Comparison of ENCODE assay signal across 8 cellular contexts in the genomic region with DNA sequence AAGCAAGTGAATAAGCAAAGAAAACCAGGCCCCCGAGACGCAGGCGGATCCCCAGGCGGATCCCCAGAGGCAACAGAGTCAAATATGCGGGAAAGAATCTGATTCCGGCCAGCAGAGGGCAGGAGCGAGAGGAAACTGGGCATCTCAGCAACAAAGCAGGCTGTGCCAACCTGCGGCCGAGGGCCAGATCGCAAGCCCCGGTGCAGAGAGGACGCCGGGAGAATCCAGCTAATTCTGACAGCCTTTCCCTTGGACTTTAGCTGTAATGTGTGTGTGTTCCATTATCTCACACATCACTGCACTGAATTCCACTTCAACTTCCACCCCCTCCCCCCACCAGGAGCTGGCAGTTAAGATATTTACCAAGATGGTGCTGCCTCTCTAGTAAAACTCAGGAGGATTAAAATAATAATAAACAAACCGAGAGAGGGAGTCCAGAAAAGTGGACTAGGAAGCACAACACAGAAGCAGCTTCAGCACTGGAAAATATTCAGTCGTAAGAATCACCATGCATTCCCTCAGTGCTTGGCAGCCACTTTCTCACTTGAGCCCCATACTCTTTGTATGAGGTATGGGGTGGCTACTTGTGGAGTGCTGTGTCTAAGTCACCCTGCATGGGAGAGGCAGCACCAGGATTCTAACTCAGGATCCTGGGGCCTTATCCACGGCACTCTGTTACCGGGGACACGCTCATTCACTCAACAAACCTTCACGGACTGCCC.
A peak's percentile ranks its signal among the peaks of the same experiment; 100 is the strongest.
DNase-seq lines count a peak whose midpoint lies in the region; ATAC-seq and TF ChIP-seq lines count a peak whose summit lies in the region.

No MANE protein-coding gene starts in this region.

- H3K27ac Mint-ChIP-seq in IgD-negative memory B cell = peak overlapping the region; percentile 6 to 71 (median 43)
- peak overlapping the region; percentile 27 to 98 (median 92) for H3K27ac Mint-ChIP-seq in naive thymus-derived CD4-positive, alpha-beta T cell
- H3K27ac Mint-ChIP-seq in stimulated activated effector memory CD8-positive, alpha-beta T cell treated with anti-CD3 and anti-CD28 coated beads, Interleukin-12 subunit alpha, Interleukin-12 subunit beta, amount 100 ng/mL, for 72 hours = peak overlapping the region; percentile 88

- no peak for TF ChIP-seq POLR2A in esophagus muscularis mucosa (IDR thresholded peaks at IDR 0.05; ENCODE audit: low read depth)

- H3K4me2 ChIP-seq in OCI-LY7 (ENCODE audit: low read length) = no peak overlapping the region

- H3K36me3 ChIP-seq in OCI-LY7 (ENCODE audit: insufficient read depth, low read length) (no peaks in the 10 kb centered on the region), esophagus muscularis mucosa (no peaks in the 10 kb centered on the region)
- H3K36me3 ChIP-seq in naive thymus-derived CD4-positive, alpha-beta T cell (ENCODE audit: control insufficient read depth in 2 of 3, insufficient read depth in 3 of 3, low read length in 3 of 3) = no peaks in the 10 kb centered on the region

- H3K4me1 Mint-ChIP-seq in IgD-negative memory B cell = peaks cover 15 to 33% (median 33%) of the 10 kb centered on the region in 3 donors
- H3K4me1 Mint-ChIP-seq in naive thymus-derived CD4-positive, alpha-beta T cell = peaks cover 42 to 83% (median 75%) of the 10 kb centered on the region in 7 donors
- H3K4me1 Mint-ChIP-seq in stimulated activated effector memory CD8-positive, alpha-beta T cell treated with anti-CD3 and anti-CD28 coated beads, Interleukin-12 subunit alpha, Interleukin-12 subunit beta, amount 100 ng/mL, for 72 hours = peaks cover 88% of the 10 kb centered on the region

- H3K79me2 ChIP-seq in OCI-LY7 (ENCODE audit: insufficient read depth, low read depth, low read length) = no peaks in the 10 kb centered on the region

- H4K20me1 ChIP-seq in OCI-LY7 (ENCODE audit: insufficient read depth, low read length) = no peaks in the 10 kb centered on the region

- no peak overlapping the region for H2AFZ ChIP-seq in OCI-LY7 (ENCODE audit: low read length)

- no peaks in the 10 kb centered on the region for H3K9me3 ChIP-seq in OCI-LY7 (ENCODE audit: low read length)
- no peaks in the 10 kb centered on the region for H3K9me3 ChIP-seq in esophagus muscularis mucosa
- H3K9me3 ChIP-seq in naive thymus-derived CD4-positive, alpha-beta T cell (ENCODE audit: control insufficient read depth in 2 of 3, low read length in 3 of 3) = no peaks in the 10 kb centered on the region

- H3K9me3 Mint-ChIP-seq in IgD-negative memory B cell = no peaks in the 10 kb centered on the region
- peaks cover 0 to 19% (median 1%) of the 10 kb centered on the region in 11 donors for H3K9me3 Mint-ChIP-seq in naive thymus-derived CD4-positive, alpha-beta T cell
- no peaks in the 10 kb centered on the region for H3K9me3 Mint-ChIP-seq in stimulated activated effector memory CD8-positive, alpha-beta T cell treated with anti-CD3 and anti-CD28 coated beads, Interleukin-12 subunit alpha, Interleukin-12 subunit beta, amount 100 ng/mL, for 72 hours

- POLR2A ChIA-PET in OCI-LY7 (lab: Charles Lee) = no interaction called here
- POLR2A ChIA-PET in naive thymus-derived CD4-positive, alpha-beta T cell (lab: Charles Lee) = interaction anchor here (0.8 to 3.3 kb wide), 5 partner anchors 59 to 270 kb away, joined by 3 to 20 read pairs (median 4); no protein-coding TSS in a partner anchor

- no peaks in the 10 kb centered on the region for H3K9me2 ChIP-seq in OCI-LY7 (ENCODE audit: insufficient read depth, low read length)

- H3K4me3 Mint-ChIP-seq in IgD-negative memory B cell = peak overlapping the region; percentile 23 to 79 (median 54)
- H3K4me3 Mint-ChIP-seq in naive thymus-derived CD4-positive, alpha-beta T cell = peak overlapping the region in 9 of 10 donors; percentile 42 to 84 (median 72)
- peak overlapping the region; percentile 57 for H3K4me3 Mint-ChIP-seq in stimulated activated effector memory CD8-positive, alpha-beta T cell treated with anti-CD3 and anti-CD28 coated beads, Interleukin-12 subunit alpha, Interleukin-12 subunit beta, amount 100 ng/mL, for 72 hours

- DNase-seq in EL (peak; percentile 81), OCI-LY7 (ENCODE audit: low spot score) (peak; percentile 74), esophagus muscularis mucosa (ENCODE audit: extremely low spot score) (peak; percentile 98)
- peak; percentile 78 for DNase-seq in activated T-cell treated with anti-CD3 and anti-CD28 coated beads, Interleukin-2, amount 50 U/mL, for 1 hour
- DNase-seq in naive thymus-derived CD4-positive, alpha-beta T cell = peak; percentile 57 to 79 (median 73)
- DNase-seq in stimulated activated effector memory CD8-positive, alpha-beta T cell treated with anti-CD3 and anti-CD28 coated beads, Interleukin-12 subunit alpha, Interleukin-12 subunit beta, amount 100 ng/mL, for 72 hours (ENCODE audit: low spot score in 2 of 2) = peak; percentile 70 to 86

- H3K27me3 Mint-ChIP-seq in IgD-negative memory B cell = peaks cover 10% of the 10 kb centered on the region
- peaks cover 0 to 42% (median 0%) of the 10 kb centered on the region in 5 donors for H3K27me3 Mint-ChIP-seq in naive thymus-derived CD4-positive, alpha-beta T cell

- H3K4me1 ChIP-seq in OCI-LY7 (ENCODE audit: insufficient read depth, low read length, poor library complexity, severe bottlenecking) (peaks cover under 1% of the 10 kb centered on the region), esophagus muscularis mucosa (peaks cover 18 to 25% (median 20%) of the 10 kb centered on the region in 4 donors)
- H3K4me1 ChIP-seq in naive thymus-derived CD4-positive, alpha-beta T cell (ENCODE audit: control insufficient read depth in 2 of 2, insufficient read depth in 2 of 2, low read length in 2 of 2) = peaks cover 12 to 55% of the 10 kb centered on the region in 2 donors

- WGBS in esophagus muscularis mucosa = 23% methylated on average over 19 of the region's 19 CpGs

- peaks cover 2% of the 10 kb centered on the region for H3K36me3 Mint-ChIP-seq in IgD-negative memory B cell
- peaks cover 0 to 5% (median 0%) of the 10 kb centered on the region in 5 donors for H3K36me3 Mint-ChIP-seq in naive thymus-derived CD4-positive, alpha-beta T cell
- peaks cover 36% of the 10 kb centered on the region for H3K36me3 Mint-ChIP-seq in stimulated activated effector memory CD8-positive, alpha-beta T cell treated with anti-CD3 and anti-CD28 coated beads, Interleukin-12 subunit alpha, Interleukin-12 subunit beta, amount 100 ng/mL, for 72 hours

- H3K27me3 ChIP-seq in esophagus muscularis mucosa = no peaks in the 10 kb centered on the region
- H3K27me3 ChIP-seq in naive thymus-derived CD4-positive, alpha-beta T cell (ENCODE audit: control insufficient read depth in 2 of 2, insufficient read depth in 2 of 2, low read length in 2 of 2) = no peaks in the 10 kb centered on the region

- peak; percentile 85 for TF ChIP-seq CTCF in OCI-LY7 (conservative IDR thresholded peaks at IDR 0.05; ENCODE audit: low read length)
- TF ChIP-seq CTCF in esophagus muscularis mucosa (IDR thresholded peaks at IDR 0.05) = peak; percentile 83 to 87 (median 83)

- H3K27ac ChIP-seq in OCI-LY7 (ENCODE audit: low read depth, low read length, poor library complexity, severe bottlenecking) = no peak overlapping the region
- H3K27ac ChIP-seq in esophagus muscularis mucosa (replicated peaks in 1 of 4) = peak overlapping the region in 1 of 4 donors; percentile 65
- H3K27ac ChIP-seq in naive thymus-derived CD4-positive, alpha-beta T cell (ENCODE audit: low read depth, low read length) = no peak overlapping the region

- H3K4me3 ChIP-seq in OCI-LY7 (ENCODE audit: low read depth, low read length, poor library complexity, severe bottlenecking) (no peak overlapping the region), esophagus muscularis mucosa (peak overlapping the region in 3 of 4 donors; percentile 21 to 34 (median 24))
- no peak overlapping the region for H3K4me3 ChIP-seq in naive thymus-derived CD4-positive, alpha-beta T cell (ENCODE audit: low read length)

- CTCF ChIA-PET in OCI-LY7 (lab: Charles Lee; ENCODE audit: unreplicated experiment) = interaction anchor here (0.6 to 0.9 kb wide), 4 partner anchors 31 to 122 kb away, joined by 3 to 7 read pairs (median 4); no protein-coding TSS in a partner anchor
- CTCF ChIA-PET in naive thymus-derived CD4-positive, alpha-beta T cell (lab: Charles Lee) = interaction anchor here (0.6 to 3.6 kb wide), 27 partner anchors 8 to 213 kb away, joined by 3 to 51 read pairs (median 4); no protein-coding TSS in a partner anchor

- no TSS peak for BruUV-seq in OCI-LY7 (replicated peaks; lab: Mats Ljungman, UMichigan)

- intact Hi-C loops in OCI-LY7 (cut with micrococcal nuclease; ENCODE audit: unreplicated experiment) (loop anchor here (1.0 to 5.0 kb wide), 3 partner anchors 116 to 315 kb away; no protein-coding TSS in a partner anchor), esophagus muscularis mucosa (cut with DNase I) (loop anchor here (2.0 to 5.0 kb wide), 2 partner anchors 118 to 315 kb away; no protein-coding TSS in a partner anchor)
- intact Hi-C loops in naive thymus-derived CD4-positive, alpha-beta T cell (cut with micrococcal nuclease) = loop anchor here (1.0 to 10.0 kb wide), 12 partner anchors 7 to 442 kb away; no protein-coding TSS in a partner anchor

- ATAC-seq in naive thymus-derived CD4-positive, alpha-beta T cell = peak; percentile 72
- ATAC-seq in stimulated activated effector memory CD8-positive, alpha-beta T cell treated with anti-CD3 and anti-CD28 coated beads, Interleukin-12 subunit alpha, Interleukin-12 subunit beta, amount 100 ng/mL, for 72 hours = peak; percentile 25
- ATAC-seq in HG02623 (IDR thresholded peaks at IDR 0.05; ENCODE audit: unreplicated experiment) = no peak

- no peak for TF ChIP-seq EP300 in esophagus muscularis mucosa (IDR thresholded peaks at IDR 0.05)

Comparison
In these comparisons a context has a peak if more than half of its experiments do, and no peak if none do; other contexts are left out.
1. H3K4me3 ChIP-seq: peak in esophagus muscularis mucosa (3 of 4); none in OCI-LY7 (single experiment) and naive thymus-derived CD4-positive, alpha-beta T cell (single experiment).
2. Peak in every context shown above with its lines, with median percentiles within 50 percentile points of each other: DNase-seq, H3K27ac Mint-ChIP-seq and H3K4me3 Mint-ChIP-seq.